In the genomic region with DNA sequence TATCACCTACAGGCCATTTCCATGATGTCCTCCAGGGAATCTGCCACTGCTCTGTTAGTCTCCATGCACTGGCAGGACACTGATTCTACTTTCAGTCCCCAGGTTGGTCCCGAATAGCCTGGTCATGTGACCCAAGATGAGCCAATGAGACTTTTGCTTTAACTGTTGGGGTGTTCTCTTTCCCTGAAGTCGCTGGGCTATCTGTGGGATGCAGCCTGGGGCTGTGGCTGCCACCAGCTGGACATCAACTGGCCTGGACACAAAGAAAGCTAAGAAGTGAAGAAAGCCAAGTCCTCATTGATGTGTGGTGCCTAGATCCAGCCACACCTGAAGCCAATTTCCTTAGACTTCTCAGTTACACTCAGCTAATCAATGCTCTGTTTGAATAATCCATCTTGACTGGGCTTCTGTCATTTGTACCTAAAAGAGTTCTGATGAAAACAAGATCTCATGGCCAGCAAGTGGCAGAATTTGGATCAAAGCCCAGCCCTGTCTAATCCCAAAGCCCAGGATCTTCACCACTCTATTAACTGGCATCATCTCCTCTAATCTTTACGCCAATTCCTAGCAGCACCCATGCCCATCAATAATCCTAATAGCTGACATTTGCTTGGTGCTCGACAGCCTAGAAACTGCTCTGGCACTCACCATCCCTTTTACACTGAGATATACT, we compare ENCODE assay signal across 16 cellular contexts. TPM values are rescaled to one million over a fixed set of nuclear protein-coding genes. Genes with fewer than 3 reads are reported as not detected.
DNase-seq lines count a peak whose midpoint lies in the region; ATAC-seq and TF ChIP-seq lines count a peak whose summit lies in the region.
"Had no signal": no experiment of that assay in that cellular context is flagged by ENCODE, and none has a peak within 500 bp of the region (broad histone marks: within the 10 kb centered on the region; RNA-seq: fewer than 3 reads in every experiment).

No MANE protein-coding gene starts in this region.

- H3K9ac ChIP-seq in mammary epithelial cell (ENCODE audit: insufficient read depth, low read length) (no peak overlapping the region), fibroblast of lung (ENCODE audit: insufficient read depth, low read length) (no peak overlapping the region), Karpas-422 (ENCODE audit: low read length) (no peak overlapping the region)

- no peak for TF ChIP-seq EP300 in ovary (IDR thresholded peaks at IDR 0.05)

- no peaks in the 10 kb centered on the region for H3K36me3 ChIP-seq in mammary epithelial cell (ENCODE audit: insufficient read depth, low read length)
- no peaks in the 10 kb centered on the region for H3K36me3 ChIP-seq in fibroblast of lung (ENCODE audit: control insufficient read depth, insufficient read depth, low read length)
- H3K36me3 ChIP-seq in ovary: no peaks in the 10 kb centered on the region
- peaks cover 3% of the 10 kb centered on the region for H3K36me3 ChIP-seq in upper lobe of right lung
- H3K36me3 ChIP-seq in Karpas-422 (ENCODE audit: insufficient read depth, low read length): no peaks in the 10 kb centered on the region

- H3K4me2 ChIP-seq in mammary epithelial cell (ENCODE audit: insufficient read depth, low read depth, low read length): no peak overlapping the region
- H3K4me2 ChIP-seq in fibroblast of lung (ENCODE audit: extremely low read depth, insufficient read depth, low read length): no peak overlapping the region
- H3K4me2 ChIP-seq in Karpas-422 (ENCODE audit: low read depth, low read length, poor library complexity, severe bottlenecking): no peak overlapping the region

- H3K4me1 Mint-ChIP-seq in MCF 10A (ENCODE audit: insufficient read depth, unreplicated experiment): peaks cover 77% of the 10 kb centered on the region
- H3K4me1 Mint-ChIP-seq in activated T-cell treated with anti-CD3 and anti-CD28 coated beads, Interleukin-2, amount 50 U/mL, for 24 hours (ENCODE audit: low read depth): peaks cover 12% of the 10 kb centered on the region

- TF ChIP-seq CTCF in MCF 10A (IDR thresholded peaks at IDR 0.05; ENCODE audit: unreplicated experiment): no peak
- TF ChIP-seq CTCF in mammary epithelial cell (conservative IDR thresholded peaks at IDR 0.05 in 1 of 2, IDR thresholded peaks at IDR 0.05 in 1 of 2; ENCODE audit: extremely low read depth in 1 of 2, insufficient read depth in 1 of 2, low read depth in 1 of 2, low read length in 2 of 2): no peak
- TF ChIP-seq CTCF in fibroblast of lung (conservative IDR thresholded peaks at IDR 0.05 in 1 of 2, IDR thresholded peaks at IDR 0.05 in 1 of 2; ENCODE audit: low read depth in 1 of 2, low read length in 2 of 2): no peak
- no peak for TF ChIP-seq CTCF in ovary (IDR thresholded peaks at IDR 0.05)
- no peak for TF ChIP-seq CTCF in upper lobe of right lung (IDR thresholded peaks at IDR 0.05)

- H4K20me1 ChIP-seq in mammary epithelial cell (ENCODE audit: insufficient read depth, low read length): no peaks in the 10 kb centered on the region
- no peaks in the 10 kb centered on the region for H4K20me1 ChIP-seq in fibroblast of lung (ENCODE audit: control insufficient read depth, extremely low read depth, insufficient read depth, low read length)
- H4K20me1 ChIP-seq in Karpas-422 (ENCODE audit: insufficient read depth, low read depth, low read length): no peaks in the 10 kb centered on the region

- H3K4me1 ChIP-seq in mammary epithelial cell (ENCODE audit: insufficient read depth, low read length): peaks cover 47% of the 10 kb centered on the region
- H3K4me1 ChIP-seq in fibroblast of lung (ENCODE audit: control insufficient read depth, extremely low read depth, insufficient read depth, low read length): peaks cover 49% of the 10 kb centered on the region
- H3K4me1 ChIP-seq in ovary (ENCODE audit: insufficient read depth): peaks cover 55% of the 10 kb centered on the region
- H3K4me1 ChIP-seq in upper lobe of right lung: peaks cover 65% of the 10 kb centered on the region
- H3K4me1 ChIP-seq in Karpas-422 (ENCODE audit: low read length): no peaks in the 10 kb centered on the region

- no TSS peak for BruUV-seq in MCF 10A (replicated peaks; lab: Mats Ljungman, UMichigan)
- BruUV-seq in mammary epithelial cell (replicated peaks; lab: Mats Ljungman, UMichigan): no TSS peak

- H3K27ac ChIP-seq in mammary epithelial cell (ENCODE audit: insufficient read depth, low read depth, low read length): no peak overlapping the region
- peak overlapping the region; percentile 68 for H3K27ac ChIP-seq in fibroblast of lung (ENCODE audit: insufficient read depth, low read length)
- peak overlapping the region; percentile 81 to 94 for H3K27ac ChIP-seq in ovary
- H3K27ac ChIP-seq in upper lobe of right lung: peak overlapping the region; percentile 65
- no peak overlapping the region for H3K27ac ChIP-seq in Karpas-422 (ENCODE audit: low read length)

- H3K79me2 ChIP-seq in mammary epithelial cell (ENCODE audit: insufficient read depth, low read length): no peaks in the 10 kb centered on the region
- no peaks in the 10 kb centered on the region for H3K79me2 ChIP-seq in fibroblast of lung (ENCODE audit: control insufficient read depth, insufficient read depth, low read length)
- no peaks in the 10 kb centered on the region for H3K79me2 ChIP-seq in Karpas-422 (ENCODE audit: low read length)

- CTCF ChIA-PET in MCF 10A (lab: Yijun Ruan, JAX) (interaction anchor here (0.6 to 8.8 kb wide), 5 partner anchors 13 to 1506 kb away, joined by 3 to 83 read pairs (median 3); no protein-coding TSS in a partner anchor), mammary epithelial cell (lab: Charles Lee; ENCODE audit: low non-redundant PET) (no interaction called here)

- ATAC-seq in upper lobe of right lung: no peak
- ATAC-seq: HCT116, PC-3 had no signal

- H3K27me3 ChIP-seq in mammary epithelial cell (ENCODE audit: insufficient read depth, low read length) (no peaks in the 10 kb centered on the region), fibroblast of lung (ENCODE audit: control insufficient read depth, insufficient read depth, low read length) (no peaks in the 10 kb centered on the region), ovary (no peaks in the 10 kb centered on the region), upper lobe of right lung (no peaks in the 10 kb centered on the region), Karpas-422 (ENCODE audit: low read length) (no peaks in the 10 kb centered on the region)

- WGBS in mammary epithelial cell (ENCODE audit: low coverage, missing lambda C conversion rate): 96% methylated on average over 4 of the region's 4 CpGs
- WGBS in ovary, 3 donors: 76 to 85% (median 76%) methylated on average over 4 of the region's 4 CpGs

- no peak overlapping the region for H3K4me3 ChIP-seq in mammary epithelial cell (replicated peaks in 1 of 3; ENCODE audit: insufficient read depth in 1 of 3, low read depth in 2 of 3, low read length in 3 of 3)
- H3K4me3 ChIP-seq in fibroblast of lung (replicated peaks in 1 of 4; ENCODE audit: control extremely low read depth in 1 of 4, insufficient read depth in 1 of 4, low read depth in 3 of 4, low read length in 4 of 4): no peak overlapping the region
- no peak overlapping the region for H3K4me3 ChIP-seq in ovary
- H3K4me3 ChIP-seq in upper lobe of right lung: no peak overlapping the region
- H3K4me3 ChIP-seq in Karpas-422 (ENCODE audit: low read length): no peak overlapping the region

- no peaks in the 10 kb centered on the region for H3K9me3 Mint-ChIP-seq in MCF 10A (ENCODE audit: unreplicated experiment)
- no peaks in the 10 kb centered on the region for H3K9me3 Mint-ChIP-seq in activated T-cell treated with anti-CD3 and anti-CD28 coated beads, Interleukin-2, amount 50 U/mL, for 24 hours

- H3K36me3 Mint-ChIP-seq in MCF 10A (ENCODE audit: insufficient read depth, unreplicated experiment): peaks cover 43% of the 10 kb centered on the region
- H3K36me3 Mint-ChIP-seq in activated T-cell treated with anti-CD3 and anti-CD28 coated beads, Interleukin-2, amount 50 U/mL, for 24 hours (ENCODE audit: low read depth): no peaks in the 10 kb centered on the region

- in situ Hi-C loops in mammary epithelial cell (cut with MboI; ENCODE audit: low sequenced_read_pairs in 2 of 2): no loop called here

- POLR2A ChIA-PET in MCF 10A (lab: Yijun Ruan, JAX): interaction anchor here (0.9 to 13.6 kb wide), 11 partner anchors 9 to 1997 kb away, joined by 3 to 305 read pairs (median 29); a partner anchor contains a TSS

- intact Hi-C loops in MCF 10A (cut with micrococcal nuclease): no loop called here
- intact Hi-C loops in mammary epithelial cell (cut with micrococcal nuclease): no loop called here
- intact Hi-C loops in ovary (cut with DNase I): loop anchor here in 2 of 4 donors (5.0 kb wide), 1 partner anchor 35 kb away; a partner anchor contains a TSS
- intact Hi-C loops in upper lobe of right lung (cut with DNase I): no loop called here

- H3K27ac Mint-ChIP-seq in MCF 10A (ENCODE audit: low read depth, unreplicated experiment): peak overlapping the region; percentile 80
- H3K27ac Mint-ChIP-seq in activated T-cell treated with anti-CD3 and anti-CD28 coated beads, Interleukin-2, amount 50 U/mL, for 24 hours: no peak overlapping the region

- H3K4me3 Mint-ChIP-seq in MCF 10A (ENCODE audit: unreplicated experiment): no peak overlapping the region
- no peak overlapping the region for H3K4me3 Mint-ChIP-seq in activated T-cell treated with anti-CD3 and anti-CD28 coated beads, Interleukin-2, amount 50 U/mL, for 24 hours

- H3K27me3 Mint-ChIP-seq in MCF 10A (ENCODE audit: insufficient read depth, unreplicated experiment): no peaks in the 10 kb centered on the region
- peaks cover 21% of the 10 kb centered on the region for H3K27me3 Mint-ChIP-seq in activated T-cell treated with anti-CD3 and anti-CD28 coated beads, Interleukin-2, amount 50 U/mL, for 24 hours

- DNase-seq in MCF 10A (ENCODE audit: unreplicated experiment) (no peak), mammary epithelial cell (no peak), fibroblast of lung (ENCODE audit: low read depth in 2 of 2) (no peak), ovary (peak in 1 of 5 donors; percentile 16), upper lobe of right lung (no peak), Karpas-422 (no peak), NCI-H1417 treated with DMSO at 0.1 percent for 48 hours (lab: John Stamatoyannopoulos, UW) (no peak)
- no peak for DNase-seq in activated T-cell treated with anti-CD3 and anti-CD28 coated beads, Interleukin-2, amount 50 U/mL, for 24 hours
- DNase-seq: 8988T; activated CD4-positive, alpha-beta T cell treated with anti-CD3 and anti-CD28 coated beads for 48 hours; activated T-cell treated with anti-CD3 and anti-CD28 coated beads, Interleukin-2, amount 50 U/mL, for 48 hours; COR-L47; NCI-H1105; PC-3; stimulated activated naive CD4-positive, alpha-beta T cell treated with Interleukin-2 at 50 U/mL for 16 hours had no signal

- H3K9me3 ChIP-seq in mammary epithelial cell (replicated peaks; ENCODE audit: insufficient read depth, low read length): no peaks in the 10 kb centered on the region
- H3K9me3 ChIP-seq in fibroblast of lung (ENCODE audit: control insufficient read depth, insufficient read depth, low read depth, low read length): no peaks in the 10 kb centered on the region
- no peaks in the 10 kb centered on the region for H3K9me3 ChIP-seq in ovary
- no peaks in the 10 kb centered on the region for H3K9me3 ChIP-seq in upper lobe of right lung
- H3K9me3 ChIP-seq in Karpas-422 (ENCODE audit: low read length): no peaks in the 10 kb centered on the region

- H2AFZ ChIP-seq in mammary epithelial cell (ENCODE audit: low read depth, low read length) (no peak overlapping the region), fibroblast of lung (ENCODE audit: low read length) (no peak overlapping the region), Karpas-422 (ENCODE audit: low read length) (no peak overlapping the region)

- dilution Hi-C loops in mammary epithelial cell (cut with HindIII; ENCODE audit: low sequenced_read_pairs): no loop called here

- TF ChIP-seq POLR2A in ovary (IDR thresholded peaks at IDR 0.05): no peak

- H3K9me2 ChIP-seq in Karpas-422 (replicated peaks; ENCODE audit: insufficient read depth, low read length): no peaks in the 10 kb centered on the region

RNA-seq across cellular contexts. Expression of a gene that starts 37.1 kb away (rescaled TPM):
- total RNA-seq in MCF 10A (2022) (34.1 and 42.3 TPM in 2 replicates), mammary epithelial cell (10 to 100 TPM; 19.2 to 25.1 TPM), fibroblast of lung (21.1 and 23.9 TPM in 2 replicates), ovary (10 to 100 TPM; 13.0 to 71.8 (median 61.1) TPM), upper lobe of right lung (46.2 TPM)
- polyA plus RNA-seq in mammary epithelial cell (14.1 TPM), fibroblast of lung (12.6 and 23.0 TPM in 2 replicates), ovary (10 to 100 TPM; 16.6 to 49.9 TPM)
- polyA minus RNA-seq in mammary epithelial cell (33.7 TPM), fibroblast of lung (ENCODE audit: low replicate concordance) (25.3 and 47.1 TPM in 2 replicates)
- 14.4 and 25.4 TPM in 2 replicates for polyA plus RNA-seq in fibroblast of lung (2012)
- 0.15 TPM in 1 of 2 replicates, not detected in the other for total RNA-seq in Karpas-422 (2014; rRNA removed; shearing (Covaris generic); ENCODE audit: low replicate concordance)

Comparison
In these comparisons a context has a peak if more than half of its experiments do, and no peak if none do; other contexts are left out.
1. H3K27ac ChIP-seq: peak in fibroblast of lung (single experiment), ovary (2 of 2) and upper lobe of right lung (single experiment); none in mammary epithelial cell (single experiment) and Karpas-422 (single experiment).
2. RNA of a gene that starts 37.1 kb away (total RNA-seq): 13.0 to 71.8 TPM in ovary, 46.2 TPM in upper lobe of right lung (single experiment), 34.1 to 42.3 TPM in MCF 10A, 19.2 to 25.1 TPM in mammary epithelial cell and 21.1 to 23.9 TPM in fibroblast of lung; 0.15 TPM in Karpas-422; every median in the first group is over 10 times any median in the second.